23 cellular contexts compared by ENCODE assay signal in genomic region chr15:67857220-67857619, GRCh38. TPM values are rescaled to one million over a fixed set of nuclear protein-coding genes. Genes with fewer than 3 reads are reported as not detected.
DNase-seq lines count a peak whose midpoint lies in the region; ATAC-seq and TF ChIP-seq lines count a peak whose summit lies in the region.
"Had no signal": no experiment of that assay in that cellular context is flagged by ENCODE, and none has a peak within 500 bp of the region (broad histone marks: within the 10 kb centered on the region; RNA-seq: fewer than 3 reads in every experiment).

No MANE protein-coding gene starts in this region.

- H3K79me2 ChIP-seq in DND-41 (ENCODE audit: insufficient read depth, low read length): no peaks in the 10 kb centered on the region
- H3K79me2 ChIP-seq in OCI-LY1 (ENCODE audit: insufficient read depth, low read length): no peaks in the 10 kb centered on the region

- H3K9me3 Mint-ChIP-seq in endodermal cell: no peaks in the 10 kb centered on the region
- H3K9me3 Mint-ChIP-seq: CD4-positive, CD25-positive, alpha-beta regulatory T cell had no signal

- H3K27ac ChIP-seq in DND-41 (ENCODE audit: low read length): no peak overlapping the region
- peak overlapping the region; percentile 35 for H3K27ac ChIP-seq in OCI-LY1 (ENCODE audit: low read depth, low read length, poor library complexity, severe bottlenecking)
- no peak overlapping the region for H3K27ac ChIP-seq in endodermal cell (ENCODE audit: low read depth, low read length)
- no peak overlapping the region for H3K27ac ChIP-seq in right lobe of liver
- H3K27ac ChIP-seq: BLaER1, GM23248 had no signal

- ATAC-seq in DND-41 (ENCODE audit: insufficient read depth, low read depth) (no peak), right lobe of liver (peak in 3 of 4 donors; percentile 31 to 77 (median 51)), GM18858 (IDR thresholded peaks at IDR 0.05; ENCODE audit: unreplicated experiment) (no peak), Right ventricle myocardium inferior (no peak)

- H3K9ac ChIP-seq in DND-41 (ENCODE audit: low read depth, low read length): no peak overlapping the region
- no peak overlapping the region for H3K9ac ChIP-seq in OCI-LY1 (ENCODE audit: low read length)
- no peak overlapping the region for H3K9ac ChIP-seq in endodermal cell (ENCODE audit: extremely low read depth, low read length, poor library complexity, severe bottlenecking)
- H3K9ac ChIP-seq: BLaER1, GM23248, SK-N-SH had no signal

- no peaks in the 10 kb centered on the region for H3K36me3 ChIP-seq in DND-41 (ENCODE audit: insufficient read depth, low read length)
- no peaks in the 10 kb centered on the region for H3K36me3 ChIP-seq in OCI-LY1 (ENCODE audit: insufficient read depth, low read length)
- no peaks in the 10 kb centered on the region for H3K36me3 ChIP-seq in endodermal cell (ENCODE audit: control insufficient read depth, insufficient read depth, low read length)
- H3K36me3 ChIP-seq in right lobe of liver: no peaks in the 10 kb centered on the region
- H3K36me3 ChIP-seq: BLaER1, MG63 had no signal

- DNase-seq in DND-41: no peak
- DNase-seq in endodermal cell: no peak
- DNase-seq in right lobe of liver: peak in 1 of 3 donors; percentile 48
- DNase-seq in UCSD-AML1 (lab: John Stamatoyannopoulos, UW; ENCODE audit: unreplicated experiment): no peak
- no peak for DNase-seq in Right ventricle myocardium inferior (ENCODE audit: missing footprints)
- DNase-seq: CD4-positive, CD25-positive, alpha-beta regulatory T cell; DMS153; GM23248; H7; MG63; NCI-H1105 treated with DMSO at 0.1 percent for 48 hours; NCI-H146; NCI-H1930; NCI-H446 treated with DMSO at 0.1 percent for 48 hours; NCI-H526; NCI-H82; OCI-M1; SK-N-SH; SW 1271 had no signal

- H3K27ac Mint-ChIP-seq in endodermal cell: no peak overlapping the region
- H3K27ac Mint-ChIP-seq: CD4-positive, CD25-positive, alpha-beta regulatory T cell had no signal

- TF ChIP-seq POLR2A in right lobe of liver (IDR thresholded peaks at IDR 0.05): no peak

- H3K4me1 ChIP-seq in DND-41 (ENCODE audit: insufficient read depth, low read length) (no peaks in the 10 kb centered on the region), OCI-LY1 (ENCODE audit: insufficient read depth, low read length, severe bottlenecking) (peaks cover 71% of the 10 kb centered on the region), endodermal cell (ENCODE audit: control insufficient read depth, insufficient read depth, low read length) (no peaks in the 10 kb centered on the region), right lobe of liver (no peaks in the 10 kb centered on the region)

- no peaks in the 10 kb centered on the region for H3K9me2 ChIP-seq in OCI-LY1 (ENCODE audit: low read depth, low read length)
- H3K9me2 ChIP-seq: SK-N-SH had no signal

- peaks cover 11% of the 10 kb centered on the region for H3K4me1 Mint-ChIP-seq in endodermal cell
- H3K4me1 Mint-ChIP-seq: CD4-positive, CD25-positive, alpha-beta regulatory T cell had no signal

- H3K4me2 ChIP-seq in DND-41 (ENCODE audit: insufficient read depth, low read length) (no peak overlapping the region), OCI-LY1 (ENCODE audit: low read length) (no peak overlapping the region)
- H3K4me2 ChIP-seq: SK-N-SH had no signal

- H4K20me1 ChIP-seq in DND-41 (ENCODE audit: insufficient read depth, low read length): no peaks in the 10 kb centered on the region
- H4K20me1 ChIP-seq in OCI-LY1 (ENCODE audit: insufficient read depth, low read length): no peaks in the 10 kb centered on the region
- H4K20me1 ChIP-seq: BLaER1 had no signal

- no peak overlapping the region for H3K4me3 Mint-ChIP-seq in endodermal cell
- H3K4me3 Mint-ChIP-seq: CD4-positive, CD25-positive, alpha-beta regulatory T cell had no signal

- WGBS in endodermal cell (ENCODE audit: insufficient coverage in 1 of 2, insufficient read length in 1 of 2), 2 experiments: 86 to 91% methylated on average over 3 of the region's 3 CpGs
- 43% methylated on average over 2 of the region's 3 CpGs for whole genome bisulfite sequencing in right lobe of liver (ENCODE audit: insufficient coverage, low coverage, low lambda C conversion rate, missing lambda C conversion rate)

- no peak for TF ChIP-seq CTCF in DND-41 (IDR thresholded peaks at IDR 0.05; ENCODE audit: borderline replicate concordance, extremely low read depth, low read length, poor library complexity, severe bottlenecking)
- TF ChIP-seq CTCF in OCI-LY1 (IDR thresholded peaks at IDR 0.05; ENCODE audit: low read length): no peak
- TF ChIP-seq CTCF in endodermal cell (conservative IDR thresholded peaks at IDR 0.05): peak; percentile 29
- TF ChIP-seq CTCF in right lobe of liver (IDR thresholded peaks at IDR 0.05): no peak

- no peaks in the 10 kb centered on the region for H3K36me3 Mint-ChIP-seq in endodermal cell (ENCODE audit: low read depth)
- H3K36me3 Mint-ChIP-seq: CD4-positive, CD25-positive, alpha-beta regulatory T cell had no signal

- no peaks in the 10 kb centered on the region for H3K9me3 ChIP-seq in DND-41 (ENCODE audit: insufficient read depth, low read length, severe bottlenecking)
- H3K9me3 ChIP-seq in OCI-LY1 (ENCODE audit: low read length): no peaks in the 10 kb centered on the region
- H3K9me3 ChIP-seq in endodermal cell (ENCODE audit: control insufficient read depth, low read length): no peaks in the 10 kb centered on the region
- no peaks in the 10 kb centered on the region for H3K9me3 ChIP-seq in right lobe of liver
- H3K9me3 ChIP-seq: BLaER1, MG63, SK-N-SH had no signal

- H3K4me3 ChIP-seq in DND-41 (ENCODE audit: low read depth in 1 of 2, low read length in 2 of 2) (no peak overlapping the region), OCI-LY1 (ENCODE audit: low read depth, low read length, poor library complexity, severe bottlenecking) (no peak overlapping the region), endodermal cell (ENCODE audit: low read length) (no peak overlapping the region), right lobe of liver (no peak overlapping the region)
- H3K4me3 ChIP-seq: BLaER1, GM23248, MG63 had no signal

- H3K27me3 Mint-ChIP-seq in endodermal cell (ENCODE audit: insufficient read depth): peaks cover 9% of the 10 kb centered on the region

- H3K27me3 ChIP-seq in DND-41 (ENCODE audit: insufficient read depth, low read length, poor library complexity) (no peaks in the 10 kb centered on the region), OCI-LY1 (ENCODE audit: insufficient read depth, low read length) (no peaks in the 10 kb centered on the region), endodermal cell (ENCODE audit: control insufficient read depth, insufficient read depth, low read length, poor library complexity, severe bottlenecking) (no peaks in the 10 kb centered on the region), right lobe of liver (no peaks in the 10 kb centered on the region)
- H3K27me3 ChIP-seq: BLaER1, MG63 had no signal

- intact Hi-C loops in right lobe of liver (cut with DNase I) (loop anchor here in 1 of 2 donors (10.0 kb wide), 1 partner anchor 298 kb away; no protein-coding TSS in a partner anchor), Right ventricle myocardium inferior (cut with DNase I) (no loop called here)

- 0 out of 2 replicates have a peak, but pooled peaks cover 3% of the 10 kb centered on the region for H3F3A ChIP-seq in OCI-LY1 (ENCODE audit: insufficient read depth, low read length)

- H2AFZ ChIP-seq in DND-41 (ENCODE audit: low read depth, low read length): peak overlapping the region; percentile 16; the same call in 1 of the 2 replicates
- no peak overlapping the region for H2AFZ ChIP-seq in OCI-LY1 (ENCODE audit: low read length)
- H2AFZ ChIP-seq: GM23248 had no signal

RNA-seq across cellular contexts. Expression of gene RNU6-1, which starts 17.4 kb away (rescaled TPM):
- total RNA-seq in endodermal cell (not detected), right lobe of liver (not detected), Right ventricle myocardium inferior (not detected)
- polyA plus RNA-seq in endodermal cell (2013, experiment 1 of 2): under 0.01 TPM
- under 0.01 TPM for polyA plus RNA-seq in endodermal cell (2013, experiment 2 of 2)
- total RNA-seq: CD4-positive, CD25-positive, alpha-beta regulatory T cell; GM23248; H7 had no signal
- polyA plus RNA-seq: AG04450; CD4-positive, CD25-positive, alpha-beta regulatory T cell; GM23248; SK-N-SH had no signal

RNA-seq across cellular contexts. Expression of gene SKOR1, which starts 31.9 kb away (rescaled TPM):
- total RNA-seq in endodermal cell (under 1 TPM; 0.37 to 0.51 TPM), right lobe of liver (under 1 TPM in 5 of 6 experiments, not detected in 1; 0.05 to 0.21 (median 0.09) TPM), Right ventricle myocardium inferior (not detected)
- 2.0 TPM for polyA plus RNA-seq in endodermal cell (2013, experiment 1 of 2)
- 1.7 TPM for polyA plus RNA-seq in endodermal cell (2013, experiment 2 of 2)
- total RNA-seq: H7 had no signal
- polyA plus RNA-seq: CD4-positive, CD25-positive, alpha-beta regulatory T cell; GM23248 had no signal

Comparison
In these comparisons a context has a peak if more than half of its experiments do, and no peak if none do; other contexts are left out.
1. ATAC-seq: peak in right lobe of liver (3 of 4); none in DND-41 (single experiment), GM18858 (single experiment) and Right ventricle myocardium inferior (single experiment).